16 cellular contexts compared by ENCODE assay signal in genomic region chr1:88311907-88312306, GRCh38.
"Had no signal": no experiment of that assay in that cellular context is flagged by ENCODE, and none has a peak within 500 bp of the region (broad histone marks: within the 10 kb centered on the region; RNA-seq: fewer than 3 reads in every experiment).

No MANE protein-coding gene starts in this region.

- H3K4me2 ChIP-seq: neural progenitor cell, smooth muscle cell had no signal

- H3K79me2 ChIP-seq: parathyroid adenoma had no signal

- DNase-seq: activated CD4-positive, alpha-beta memory T cell treated with anti-CD3 and anti-CD28 coated beads, Interleukin-2, amount 10 ng/mL, durations not matched to agents 7 days and 5 days; activated CD4-positive, alpha-beta T cell treated with anti-CD3 and anti-CD28 coated beads for 36 hours; activated gamma-delta T cell treated with Interleukin-2 at 50 U/mL for 16 hours; activated naive CD8-positive, alpha-beta T cell treated with anti-CD3 and anti-CD28 coated beads for 36 hours; activated T-cell treated with anti-CD3 and anti-CD28 coated beads, Interleukin-2, amount 50 U/mL, for 48 hours; anterior cingulate cortex; heart left ventricle; islet precursor cell; left ventricle myocardium superior had no signal

- H3K36me3 ChIP-seq: cardiac muscle cell, heart left ventricle, neural progenitor cell, right atrium auricular region, tibial nerve had no signal

- ATAC-seq: activated CD4-positive, alpha-beta T cell treated with anti-CD3 and anti-CD28 coated beads for 36 hours; left ventricle myocardium superior; stimulated activated effector memory CD8-positive, alpha-beta T cell treated with anti-CD3 and anti-CD28 coated beads, Interleukin-12 subunit alpha, Interleukin-12 subunit beta, amount 100 ng/mL, for 72 hours had no signal

- H2AFZ ChIP-seq: neural progenitor cell, parathyroid adenoma had no signal

- H3K4me3 ChIP-seq: cardiac muscle cell, heart left ventricle, neural progenitor cell, right atrium auricular region, smooth muscle cell, tibial nerve had no signal

- H3K27ac ChIP-seq: cardiac muscle cell, heart left ventricle, neural progenitor cell, parathyroid adenoma, right atrium auricular region, tibial nerve had no signal

- H3K9ac ChIP-seq: neural progenitor cell, parathyroid adenoma had no signal

- H3K27me3 ChIP-seq: cardiac muscle cell, heart left ventricle, neural progenitor cell, right atrium auricular region, tibial nerve had no signal

- H3K9me3 ChIP-seq: heart left ventricle, right atrium auricular region, tibial nerve had no signal

- H3K4me1 ChIP-seq: heart left ventricle, neural progenitor cell, parathyroid adenoma, right atrium auricular region, tibial nerve had no signal
